ENCODE assay signal across 23 cellular contexts in the genomic region with DNA sequence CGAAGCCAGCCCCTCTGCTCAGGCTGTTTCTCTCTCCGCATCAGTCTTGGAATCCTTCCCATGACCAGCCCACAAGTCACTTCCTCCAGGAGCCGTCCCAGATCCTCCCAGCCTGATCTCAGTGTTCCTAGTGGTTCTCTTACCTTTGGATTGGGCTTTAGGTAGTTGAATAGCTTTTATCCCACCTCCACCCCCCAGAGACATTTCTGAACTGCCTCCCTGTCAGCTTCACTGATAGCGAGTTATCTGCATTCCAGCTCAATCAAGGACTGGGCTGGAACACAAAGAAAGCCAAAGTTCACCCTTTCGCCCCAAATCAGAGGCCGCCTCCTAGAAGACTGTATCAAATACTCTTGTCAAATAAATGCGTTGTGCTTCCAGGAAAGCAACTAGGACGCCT.
DNase-seq lines count a peak whose midpoint lies in the region; ATAC-seq, FAIRE-seq and TF ChIP-seq lines count a peak whose summit lies in the region.
"Had no signal": no experiment of that assay in that cellular context is flagged by ENCODE, and none has a peak within 500 bp of the region (broad histone marks: within the 10 kb centered on the region; RNA-seq: fewer than 3 reads in every experiment).

No MANE protein-coding gene starts in this region.

- H3K36me3 Mint-ChIP-seq in Caco-2 (ENCODE audit: insufficient read depth, unreplicated experiment) (no peaks in the 10 kb centered on the region), nephron (ENCODE audit: low read depth) (no peaks in the 10 kb centered on the region)
- no peaks in the 10 kb centered on the region for H3K36me3 Mint-ChIP-seq in stimulated activated effector memory CD8-positive, alpha-beta T cell treated with anti-CD3 and anti-CD28 coated beads, Interleukin-12 subunit alpha, Interleukin-12 subunit beta, amount 100 ng/mL, for 72 hours

- FAIRE-seq in kidney (lab: Jason Lieb, UNC) (no peak), small intestine (lab: Jason Lieb, UNC) (no peak)
- FAIRE-seq: A549, GM12892, GM18507, H54, HepG2 had no signal

- H3K4me1 Mint-ChIP-seq in Caco-2 (ENCODE audit: low read depth, unreplicated experiment) (peaks cover 35% of the 10 kb centered on the region), nephron (peaks cover 56% of the 10 kb centered on the region)
- H3K4me1 Mint-ChIP-seq in stimulated activated effector memory CD8-positive, alpha-beta T cell treated with anti-CD3 and anti-CD28 coated beads, Interleukin-12 subunit alpha, Interleukin-12 subunit beta, amount 100 ng/mL, for 72 hours = no peaks in the 10 kb centered on the region

- no peak overlapping the region for H3K27ac ChIP-seq in kidney (ENCODE audit: low read depth in 2 of 2, low read length in 2 of 2)
- H3K27ac ChIP-seq in small intestine (ENCODE audit: low read depth in 1 of 2, low read length in 1 of 2) = peak overlapping the region in 1 of 2 donors; percentile 43
- no peak overlapping the region for H3K27ac ChIP-seq in uterus
- H3K27ac ChIP-seq: 22Rv1, A549, C4-2B had no signal

- no peaks in the 10 kb centered on the region for H3K27me3 Mint-ChIP-seq in Caco-2 (ENCODE audit: insufficient read depth, unreplicated experiment)
- peaks cover 32% of the 10 kb centered on the region for H3K27me3 Mint-ChIP-seq in nephron (ENCODE audit: low read depth)

- 5 to 43% (median 23%) methylated on average over 8 of the region's 8 CpGs for WGBS in small intestine, 3 donors

- TF ChIP-seq CTCF in Caco-2 (IDR thresholded peaks at IDR 0.05; ENCODE audit: insufficient read depth in 1 of 2, low read depth in 1 of 2, low read length in 1 of 2, severe bottlenecking in 1 of 2, unreplicated experiment in 1 of 2) = no peak
- TF ChIP-seq CTCF in kidney (IDR thresholded peaks at IDR 0.05; ENCODE audit: borderline replicate concordance, extremely low read depth, insufficient read depth) = no peak
- no peak for TF ChIP-seq CTCF in nephron (IDR thresholded peaks at IDR 0.05; ENCODE audit: unreplicated experiment in 3 of 3)
- no peak for TF ChIP-seq CTCF in uterus (IDR thresholded peaks at IDR 0.05)

- H3K4me3 Mint-ChIP-seq in Caco-2 (ENCODE audit: unreplicated experiment) (peak overlapping the region; percentile 55), nephron (peak overlapping the region in 1 of 3 experiments; percentile 24)
- no peak overlapping the region for H3K4me3 Mint-ChIP-seq in stimulated activated effector memory CD8-positive, alpha-beta T cell treated with anti-CD3 and anti-CD28 coated beads, Interleukin-12 subunit alpha, Interleukin-12 subunit beta, amount 100 ng/mL, for 72 hours
- H3K4me3 Mint-ChIP-seq: CD4-positive, alpha-beta T cell; GM23338; HFFc6 had no signal

- no peak for TF ChIP-seq POLR2A in uterus (IDR thresholded peaks at IDR 0.05)

- BruUV-seq in Caco-2 (replicated peaks; lab: Mats Ljungman, UMichigan) = no TSS peak

- H3K9ac ChIP-seq in kidney (ENCODE audit: low read length in 2 of 2) = no peak overlapping the region

- H3K36me3 ChIP-seq in Caco-2 (ENCODE audit: control insufficient read depth, insufficient read depth, low read length) (no peaks in the 10 kb centered on the region), kidney (ENCODE audit: control insufficient read depth in 1 of 2, insufficient read depth in 2 of 2, low read length in 2 of 2) (no peaks in the 10 kb centered on the region), small intestine (ENCODE audit: control insufficient read depth in 2 of 2, insufficient read depth in 2 of 2, low read length in 2 of 2) (no peaks in the 10 kb centered on the region), uterus (no peaks in the 10 kb centered on the region)

- intact Hi-C loops in Caco-2 (cut with micrococcal nuclease; ENCODE audit: unreplicated experiment) = no loop called here
- intact Hi-C loops in kidney (cut with DNase I) = no loop called here
- intact Hi-C loops in uterus (cut with DNase I; ENCODE audit: low total_unique reads) = no loop called here

- H3K27me3 ChIP-seq in Caco-2 (replicated peaks; ENCODE audit: control insufficient read depth, insufficient read depth, low read length) (no peaks in the 10 kb centered on the region), small intestine (ENCODE audit: control insufficient read depth in 2 of 2, insufficient read depth in 2 of 2, low read length in 2 of 2) (peaks cover 0 to 2% of the 10 kb centered on the region in 2 donors), uterus (no peaks in the 10 kb centered on the region)

- POLR2A ChIA-PET in Caco-2 (lab: Charles Lee) = no interaction called here
- POLR2A ChIA-PET in HEK293T (lab: Yijun Ruan, JAX) = no interaction called here

- CTCF ChIA-PET in Caco-2 (lab: Charles Lee) (no interaction called here), HEK293T (lab: Yijun Ruan, JAX) (no interaction called here)

- H3K9me3 ChIP-seq in Caco-2 (no peaks in the 10 kb centered on the region), kidney (ENCODE audit: control insufficient read depth in 1 of 2, low read length in 2 of 2) (no peaks in the 10 kb centered on the region), small intestine (ENCODE audit: control insufficient read depth, low read depth) (no peaks in the 10 kb centered on the region), uterus (no peaks in the 10 kb centered on the region)
- H3K9me3 ChIP-seq: A549 had no signal

- H3K9me3 Mint-ChIP-seq in Caco-2 (ENCODE audit: unreplicated experiment) = no peaks in the 10 kb centered on the region
- H3K9me3 Mint-ChIP-seq in nephron = no peaks in the 10 kb centered on the region
- no peaks in the 10 kb centered on the region for H3K9me3 Mint-ChIP-seq in stimulated activated effector memory CD8-positive, alpha-beta T cell treated with anti-CD3 and anti-CD28 coated beads, Interleukin-12 subunit alpha, Interleukin-12 subunit beta, amount 100 ng/mL, for 72 hours
- H3K9me3 Mint-ChIP-seq: CD4-positive, alpha-beta T cell; HFFc6 had no signal

- H3K27ac Mint-ChIP-seq in Caco-2 (ENCODE audit: unreplicated experiment) (peak overlapping the region; percentile 86), nephron (peak overlapping the region; percentile 48 to 88 (median 64))
- H3K27ac Mint-ChIP-seq in stimulated activated effector memory CD8-positive, alpha-beta T cell treated with anti-CD3 and anti-CD28 coated beads, Interleukin-12 subunit alpha, Interleukin-12 subunit beta, amount 100 ng/mL, for 72 hours = no peak overlapping the region
- H3K27ac Mint-ChIP-seq: CD4-positive, alpha-beta T cell; GM23338; HFFc6 had no signal

- no peak for ATAC-seq in GM21576 (IDR thresholded peaks at IDR 0.05; ENCODE audit: unreplicated experiment)
- ATAC-seq in stimulated activated effector memory CD8-positive, alpha-beta T cell treated with anti-CD3 and anti-CD28 coated beads, Interleukin-12 subunit alpha, Interleukin-12 subunit beta, amount 100 ng/mL, for 72 hours = no peak
- ATAC-seq: A549, GM23338, HepG2 had no signal

- H3K4me3 ChIP-seq in Caco-2 (ENCODE audit: low read depth, low read length) (no peak overlapping the region), kidney (ENCODE audit: low read length in 2 of 2) (no peak overlapping the region), small intestine (ENCODE audit: low read depth in 1 of 2, low read length in 2 of 2) (no peak overlapping the region), uterus (no peak overlapping the region)
- H3K4me3 ChIP-seq: A549, GM23338 had no signal

- H3K4me1 ChIP-seq in Caco-2 (peaks cover 62% of the 10 kb centered on the region), kidney (ENCODE audit: control insufficient read depth in 1 of 2, insufficient read depth in 1 of 2, low read depth in 1 of 2, low read length in 2 of 2) (no peaks in the 10 kb centered on the region), small intestine (ENCODE audit: control insufficient read depth in 2 of 2, insufficient read depth in 1 of 2, low read depth in 1 of 2, low read length in 1 of 2) (peaks cover 3 to 19% of the 10 kb centered on the region in 2 donors), uterus (no peaks in the 10 kb centered on the region)
- H3K4me1 ChIP-seq: A549 had no signal

- DNase-seq in Caco-2 (peak; percentile 44 to 78), kidney (peak; percentile 28), small intestine (peak; percentile 83), HEK293T (ENCODE audit: extremely low spot score) (no peak), uterus (no peak)
- no peak for DNase-seq in stimulated activated effector memory CD8-positive, alpha-beta T cell treated with anti-CD3 and anti-CD28 coated beads, Interleukin-12 subunit alpha, Interleukin-12 subunit beta, amount 100 ng/mL, for 72 hours (ENCODE audit: low spot score in 2 of 2)
- DNase-seq: AML-193; CD4-positive, alpha-beta T cell; DMS153; DMS79; GDM1; HCEC 1CT; HFFc6 had no signal

TF ChIP-seq in HEK293T, 16 proteins besides CTCF, POLR2A, EP300 and RAD21:
- TF ChIP-seq ZNF384 (IDR thresholded peaks at IDR 0.05) = no peak
- TF ChIP-seq FOXA1 (IDR thresholded peaks at IDR 0.05) = no peak
- no peak for TF ChIP-seq TARDBP (IDR thresholded peaks at IDR 0.05)
- no peak for TF ChIP-seq ARNT (IDR thresholded peaks at IDR 0.05)
- no peak for TF ChIP-seq L3MBTL2 (conservative IDR thresholded peaks at IDR 0.05)
- no peak for TF ChIP-seq SP1 (IDR thresholded peaks at IDR 0.05)
- TF ChIP-seq NFRKB (IDR thresholded peaks at IDR 0.05) = no peak
- no peak for TF ChIP-seq HDGF (IDR thresholded peaks at IDR 0.05; ENCODE audit: borderline replicate concordance)
- no peak for TF ChIP-seq ELF4 (IDR thresholded peaks at IDR 0.05)
- no peak for TF ChIP-seq FOXM1 (IDR thresholded peaks at IDR 0.05; ENCODE audit: borderline replicate concordance)
- no peak for TF ChIP-seq BHLHE40 (IDR thresholded peaks at IDR 0.05; ENCODE audit: borderline replicate concordance)
- TF ChIP-seq FOXK2 (IDR thresholded peaks at IDR 0.05) = no peak
- no peak for TF ChIP-seq LEF1 (IDR thresholded peaks at IDR 0.05; ENCODE audit: borderline replicate concordance)
- no peak for TF ChIP-seq SUZ12 (IDR thresholded peaks at IDR 0.05)

Comparison
In these comparisons a context has a peak if more than half of its experiments do, and no peak if none do; other contexts are left out.
1. DNase-seq: peak in Caco-2 (2 of 2), kidney (single experiment) and small intestine (single experiment); none in HEK293T (single experiment), uterus (0 of 2) and stimulated activated effector memory CD8-positive, alpha-beta T cell treated with anti-CD3 and anti-CD28 coated beads, Interleukin-12 subunit alpha, Interleukin-12 subunit beta, amount 100 ng/mL, for 72 hours (0 of 2).